In genomic region chr7:125383324-125383723, GRCh38 we compare ENCODE assay signal across 1 cellular context.
TF ChIP-seq lines count a peak whose summit lies in the region.

No MANE protein-coding gene starts in this region.

TF ChIP-seq in GM23338, 12 proteins besides CTCF, POLR2A, EP300 and RAD21 (continued from another document):
- TF ChIP-seq ZNF462 (CRISPR knock-in tag; IDR thresholded peaks at IDR 0.05) (no peak), JUNB (IDR thresholded peaks at IDR 0.05; ENCODE audit: unreplicated experiment) (no peak), EZH2phosphoT487 (IDR thresholded peaks at IDR 0.05; ENCODE audit: unreplicated experiment) (no peak)
TF ChIP-seq in GM23338: peak in this region for 0.
